8 cellular contexts compared by ENCODE assay signal in the genomic region with DNA sequence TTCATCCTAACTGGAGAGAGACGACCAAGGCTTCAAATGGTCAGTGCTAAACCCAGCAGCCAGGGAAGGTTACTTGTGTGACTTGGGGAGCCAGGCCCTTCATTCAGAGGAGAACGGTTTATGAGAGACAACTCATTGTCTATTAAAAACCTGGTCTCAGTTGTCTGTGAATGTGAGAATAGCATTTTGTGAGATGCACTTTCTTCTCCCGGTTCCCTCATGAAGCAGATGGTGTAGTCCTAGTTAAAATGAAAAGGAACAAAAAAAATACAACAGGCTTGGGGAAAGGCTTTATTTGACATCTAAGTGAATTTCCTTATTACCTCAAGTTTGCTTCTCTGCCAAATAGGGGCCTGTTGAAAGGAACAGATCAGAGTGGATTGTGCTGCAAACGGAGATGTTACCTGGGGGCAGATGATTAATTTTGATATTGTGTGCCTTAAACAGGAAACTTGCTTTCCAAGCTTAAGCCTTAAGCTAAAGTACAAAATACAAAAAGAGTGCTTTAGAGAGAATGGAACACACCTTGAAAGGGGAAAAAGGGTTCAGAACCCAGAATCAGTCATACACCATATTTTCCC.
DNase-seq lines count a peak whose midpoint lies in the region; ATAC-seq and TF ChIP-seq lines count a peak whose summit lies in the region.

No MANE protein-coding gene starts in this region.

- TF ChIP-seq CTCF in mucosa of descending colon (IDR thresholded peaks at IDR 0.05), result no peak

- H3K4me1 ChIP-seq in mucosa of descending colon (ENCODE audit: low read depth), result peaks cover 34% of the 10 kb centered on the region

- no peaks in the 10 kb centered on the region for H3K9me3 ChIP-seq in mucosa of descending colon

- no peak overlapping the region for H3K4me3 ChIP-seq in mucosa of descending colon

- ATAC-seq in GM18867 (IDR thresholded peaks at IDR 0.05; ENCODE audit: unreplicated experiment) (peak; percentile 43), GM21619 (IDR thresholded peaks at IDR 0.05; ENCODE audit: unreplicated experiment) (peak; percentile 35), HG03571 (IDR thresholded peaks at IDR 0.05; ENCODE audit: unreplicated experiment) (peak; percentile 22), mucosa of descending colon (peak; percentile 24)

- intact Hi-C loops in mucosa of descending colon (cut with DNase I, micrococcal nuclease), result no loop called here

- no peaks in the 10 kb centered on the region for H3K36me3 ChIP-seq in mucosa of descending colon (ENCODE audit: low read depth)

- DNase-seq in mucosa of descending colon (no peak), NCI-H1436 (lab: John Stamatoyannopoulos, UW) (no peak), mucosa of gallbladder (ENCODE audit: low spot score) (no peak), mesenteric fat pad (ENCODE audit: low spot score) (no peak), MV-4-11 (lab: John Stamatoyannopoulos, UW) (no peak)
